ENCODE assay signal across 14 cellular contexts in genomic region chr2:121049141-121049540, GRCh38.
"Had no signal": no experiment of that assay in that cellular context is flagged by ENCODE, and none has a peak within 500 bp of the region (broad histone marks: within the 10 kb centered on the region; RNA-seq: fewer than 3 reads in every experiment).

No MANE protein-coding gene starts in this region.

- H3K79me2 ChIP-seq: hepatocyte had no signal

- H3K27ac Mint-ChIP-seq: activated B cell treated with CpG ODN at 0.5 μM for 24 hours; activated naive CD4-positive, alpha-beta T cell treated with anti-CD3 and anti-CD28 coated beads, Interleukin-2, amount 10 ng/mL, durations not matched to agents 7 days and 5 days; activated T-helper 17 cell treated with anti-CD3 and anti-CD28 coated beads, Interleukin-2, amount 50 U/mL, for 72 hours; dendritic cell treated with granulocyte-macrophage colony-stimulating factor and Interleukin-4, amounts not matched to agents 40 ng/mL and 50 ng/mL, for 4 days; stimulated activated naive B cell treated with anti-CD40 and anti-IgM and Interleukin-4, amounts not matched to agents 10 μg/mL and 1 μg/mL and 100 μg/mL, for 72 hours had no signal

- H3K27ac ChIP-seq: body of pancreas, hepatocyte, tibial nerve had no signal

- DNase-seq: activated B cell treated with CpG ODN at 0.5 μM for 24 hours; activated CD4-positive, alpha-beta T cell treated with anti-CD3 and anti-CD28 coated beads, Interleukin-2, amount 50 U/mL, for 1 hour; activated naive CD4-positive, alpha-beta T cell treated with anti-CD3 and anti-CD28 coated beads, Interleukin-2, amount 10 ng/mL, durations not matched to agents 7 days and 5 days; activated T-cell treated with anti-CD3 and anti-CD28 coated beads for 4 hours; body of pancreas; central memory CD4-positive, alpha-beta T cell; mesendoderm; right cardiac atrium; stimulated activated CD4-positive, alpha-beta T cell treated with anti-CD3 and anti-CD28 coated beads, Interleukin-1b, Interleukin-23, amount 100 ng/mL, for 48 hours; stimulated activated naive B cell treated with anti-CD40 and anti-IgM and Interleukin-4, amounts not matched to agents 10 μg/mL and 1 μg/mL and 100 μg/mL, for 72 hours had no signal

- H2AFZ ChIP-seq: hepatocyte had no signal

- H3K27me3 Mint-ChIP-seq: activated naive CD4-positive, alpha-beta T cell treated with anti-CD3 and anti-CD28 coated beads, Interleukin-2, amount 10 ng/mL, durations not matched to agents 7 days and 5 days had no signal

- H3K9me3 Mint-ChIP-seq: activated B cell treated with CpG ODN at 0.5 μM for 24 hours; activated naive CD4-positive, alpha-beta T cell treated with anti-CD3 and anti-CD28 coated beads, Interleukin-2, amount 10 ng/mL, durations not matched to agents 7 days and 5 days; activated T-helper 17 cell treated with anti-CD3 and anti-CD28 coated beads, Interleukin-2, amount 50 U/mL, for 72 hours had no signal

- ATAC-seq: activated T-helper 17 cell treated with anti-CD3 and anti-CD28 coated beads, Interleukin-2, amount 50 U/mL, for 72 hours; body of pancreas; right cardiac atrium; stimulated activated naive B cell treated with anti-CD40 and anti-IgM and Interleukin-4, amounts not matched to agents 10 μg/mL and 1 μg/mL and 100 μg/mL, for 72 hours had no signal

- H3K36me3 Mint-ChIP-seq: activated naive CD4-positive, alpha-beta T cell treated with anti-CD3 and anti-CD28 coated beads, Interleukin-2, amount 10 ng/mL, durations not matched to agents 7 days and 5 days; stimulated activated naive B cell treated with anti-CD40 and anti-IgM and Interleukin-4, amounts not matched to agents 10 μg/mL and 1 μg/mL and 100 μg/mL, for 72 hours had no signal

- H3K4me3 Mint-ChIP-seq: activated B cell treated with CpG ODN at 0.5 μM for 24 hours; activated naive CD4-positive, alpha-beta T cell treated with anti-CD3 and anti-CD28 coated beads, Interleukin-2, amount 10 ng/mL, durations not matched to agents 7 days and 5 days; activated T-helper 17 cell treated with anti-CD3 and anti-CD28 coated beads, Interleukin-2, amount 50 U/mL, for 72 hours; dendritic cell treated with granulocyte-macrophage colony-stimulating factor and Interleukin-4, amounts not matched to agents 40 ng/mL and 50 ng/mL, for 4 days had no signal

- H3K4me1 ChIP-seq: body of pancreas, tibial nerve had no signal

- H3K9me3 ChIP-seq: body of pancreas had no signal

- H3K36me3 ChIP-seq: tibial nerve had no signal

- H3K4me2 ChIP-seq: hepatocyte had no signal

- H3K4me1 Mint-ChIP-seq: activated B cell treated with CpG ODN at 0.5 μM for 24 hours; activated naive CD4-positive, alpha-beta T cell treated with anti-CD3 and anti-CD28 coated beads, Interleukin-2, amount 10 ng/mL, durations not matched to agents 7 days and 5 days; activated T-helper 17 cell treated with anti-CD3 and anti-CD28 coated beads, Interleukin-2, amount 50 U/mL, for 72 hours; stimulated activated naive B cell treated with anti-CD40 and anti-IgM and Interleukin-4, amounts not matched to agents 10 μg/mL and 1 μg/mL and 100 μg/mL, for 72 hours had no signal

- H3K4me3 ChIP-seq: body of pancreas, hepatocyte, tibial nerve had no signal

- H3K27me3 ChIP-seq: body of pancreas, tibial nerve had no signal
